6 cellular contexts compared by ENCODE assay signal in genomic region chr16:16181748-16182147, GRCh38. TPM values are rescaled to one million over a fixed set of nuclear protein-coding genes. Genes with fewer than 3 reads are reported as not detected.
"Had no signal": no experiment of that assay in that cellular context is flagged by ENCODE, and none has a peak within 500 bp of the region (broad histone marks: within the 10 kb centered on the region; RNA-seq: fewer than 3 reads in every experiment).

No MANE protein-coding gene starts in this region.

RNA-seq across cellular contexts. Expression of gene ABCC6, which starts 41.5 kb away (rescaled TPM):
- total RNA-seq: activated CD4-positive, alpha-beta T cell treated with anti-CD3 and anti-CD28 coated beads, Interleukin-2, amount 10 ng/mL, durations not matched to agents 7 days and 5 days; activated CD8-positive, alpha-beta T cell treated with anti-CD3 and anti-CD28 coated beads, Interleukin-2, amount 10 ng/mL, durations not matched to agents 7 days and 5 days; activated naive CD8-positive, alpha-beta T cell treated with anti-CD3 and anti-CD28 coated beads, Interleukin-2, amount 10 ng/mL, durations not matched to agents 7 days and 5 days; activated T-helper 2 cell treated with anti-CD3 and anti-CD28 coated beads, Interferon-gamma antibody, Interleukin-2, Interleukin-4, amounts not matched to agents 10 μg/mL and 5 μg/mL and 100 μg/mL, durations not matched to agents 14 hours and 24 hours and 36 hours; bronchial epithelial cell; SJSA1 had no signal
